Comparison of ENCODE assay signal across 8 cellular contexts in the genomic region with DNA sequence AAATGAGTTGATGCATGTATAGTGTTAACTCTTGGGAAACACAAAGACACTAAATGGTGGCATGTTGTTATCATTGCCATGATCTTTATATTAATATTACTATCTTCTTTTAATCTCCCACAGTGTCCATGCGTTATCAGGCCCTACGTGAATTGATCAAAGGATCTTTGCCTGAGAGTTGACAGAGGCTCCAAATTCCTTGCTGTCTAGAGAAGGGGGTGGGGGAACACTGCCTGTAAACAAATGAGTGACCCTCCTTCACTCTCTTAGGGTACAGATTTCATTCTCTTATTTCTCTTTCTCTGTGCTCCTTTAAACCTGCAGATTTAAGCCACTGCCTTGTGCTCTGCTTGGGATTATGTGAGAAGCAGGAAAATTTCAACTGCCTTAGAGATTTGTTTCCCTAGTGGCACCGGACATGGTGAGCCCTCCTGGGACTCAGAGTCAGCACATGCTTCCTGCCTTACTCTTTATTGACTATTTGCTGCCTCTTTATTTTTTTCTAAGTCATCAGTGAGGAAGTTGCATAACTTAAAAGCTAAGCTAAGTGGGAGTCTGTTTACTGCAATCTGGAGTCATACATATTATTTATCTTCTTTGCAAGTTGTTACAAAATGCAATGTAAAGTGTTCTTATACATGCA.
DNase-seq lines count a peak whose midpoint lies in the region; ATAC-seq and TF ChIP-seq lines count a peak whose summit lies in the region.

No MANE protein-coding gene starts in this region.

- H3K27ac Mint-ChIP-seq in CD4-positive, CD25-positive, alpha-beta regulatory T cell, result peak overlapping the region; percentile 88 to 97 (median 92)
- peak overlapping the region; percentile 79 to 97 (median 95) for H3K27ac Mint-ChIP-seq in naive B cell

- ATAC-seq in CD4-positive, CD25-positive, alpha-beta regulatory T cell (ENCODE audit: low read depth in 2 of 2), result no peak
- ATAC-seq in naive B cell (ENCODE audit: low read depth in 2 of 2) (peak in 1 of 2 donors; percentile 12), HG03175 (IDR thresholded peaks at IDR 0.05; ENCODE audit: unreplicated experiment) (no peak), HG02642 (IDR thresholded peaks at IDR 0.05; ENCODE audit: poor library complexity, unreplicated experiment) (no peak)

- H3K9me3 ChIP-seq in CD4-positive, CD25-positive, alpha-beta regulatory T cell (ENCODE audit: control insufficient read depth in 2 of 2, low read length in 2 of 2), result no peaks in the 10 kb centered on the region
- no peaks in the 10 kb centered on the region for H3K9me3 ChIP-seq in Loucy (ENCODE audit: insufficient read depth, low read depth, low read length)
- H3K9me3 ChIP-seq in breast epithelium, result no peaks in the 10 kb centered on the region
- H3K9me3 ChIP-seq in MG63, result no peaks in the 10 kb centered on the region

- no peaks in the 10 kb centered on the region for H3K9me2 ChIP-seq in Loucy (replicated peaks; ENCODE audit: low read depth, low read length)

- TF ChIP-seq POLR2A in breast epithelium (IDR thresholded peaks at IDR 0.05), result no peak

- intact Hi-C loops in breast epithelium (cut with DNase I; ENCODE audit: low total_unique reads), result no loop called here

- no peaks in the 10 kb centered on the region for H3K27me3 ChIP-seq in CD4-positive, CD25-positive, alpha-beta regulatory T cell (ENCODE audit: control insufficient read depth, insufficient read depth, low read length)
- no peaks in the 10 kb centered on the region for H3K27me3 ChIP-seq in Loucy (ENCODE audit: insufficient read depth, low read length, poor library complexity, severe bottlenecking)
- H3K27me3 ChIP-seq in breast epithelium, result no peaks in the 10 kb centered on the region
- no peaks in the 10 kb centered on the region for H3K27me3 ChIP-seq in MG63

- peaks cover 19% of the 10 kb centered on the region for H3K36me3 Mint-ChIP-seq in CD4-positive, CD25-positive, alpha-beta regulatory T cell
- peaks cover 0 to 8% of the 10 kb centered on the region in 2 donors for H3K36me3 Mint-ChIP-seq in naive B cell

- no peaks in the 10 kb centered on the region; the same call in 1 of the 2 replicates for H3F3A ChIP-seq in Loucy (ENCODE audit: low read depth)

- TF ChIP-seq CTCF in Loucy (conservative IDR thresholded peaks at IDR 0.05; ENCODE audit: low read length) (no peak), breast epithelium (IDR thresholded peaks at IDR 0.05) (no peak)

- peaks cover 26 to 92% (median 71%) of the 10 kb centered on the region in 4 donors for H3K4me1 Mint-ChIP-seq in CD4-positive, CD25-positive, alpha-beta regulatory T cell
- peaks cover 67 to 80% (median 68%) of the 10 kb centered on the region in 3 donors for H3K4me1 Mint-ChIP-seq in naive B cell

- H4K20me1 ChIP-seq in Loucy (ENCODE audit: insufficient read depth, low read length, poor library complexity, severe bottlenecking), result no peaks in the 10 kb centered on the region

- H3K4me3 Mint-ChIP-seq in CD4-positive, CD25-positive, alpha-beta regulatory T cell, result peak overlapping the region; percentile 48 to 90 (median 78)
- H3K4me3 Mint-ChIP-seq in naive B cell, result peak overlapping the region in 7 of 8 donors; percentile 67 to 91 (median 82)

- no peak overlapping the region for H3K9ac ChIP-seq in Loucy (ENCODE audit: low read depth, low read length, poor library complexity, severe bottlenecking)

- H3K36me3 ChIP-seq in CD4-positive, CD25-positive, alpha-beta regulatory T cell (ENCODE audit: control insufficient read depth, insufficient read depth, low read length), result no peaks in the 10 kb centered on the region
- H3K36me3 ChIP-seq in Loucy (ENCODE audit: insufficient read depth, low read length), result no peaks in the 10 kb centered on the region
- H3K36me3 ChIP-seq in breast epithelium, result no peaks in the 10 kb centered on the region
- no peaks in the 10 kb centered on the region for H3K36me3 ChIP-seq in MG63

- no peaks in the 10 kb centered on the region for H3K27me3 Mint-ChIP-seq in CD4-positive, CD25-positive, alpha-beta regulatory T cell
- H3K27me3 Mint-ChIP-seq in naive B cell, result no peaks in the 10 kb centered on the region

- H3K4me3 ChIP-seq in CD4-positive, CD25-positive, alpha-beta regulatory T cell (ENCODE audit: low read depth, low read length), result peak overlapping the region; percentile 27
- H3K4me3 ChIP-seq in Loucy (ENCODE audit: low read length, poor library complexity, severe bottlenecking) (peak overlapping the region; percentile 45), breast epithelium (no peak overlapping the region), MG63 (no peak overlapping the region)

- H2AFZ ChIP-seq in Loucy (ENCODE audit: low read length), result peak overlapping the region; percentile 76

- peak overlapping the region; percentile 75 for H3K4me2 ChIP-seq in Loucy (ENCODE audit: low read depth, low read length, poor library complexity, severe bottlenecking)

- no peaks in the 10 kb centered on the region for H3K9me3 Mint-ChIP-seq in CD4-positive, CD25-positive, alpha-beta regulatory T cell
- peaks cover 0 to 3% (median 0%) of the 10 kb centered on the region in 7 donors for H3K9me3 Mint-ChIP-seq in naive B cell

- peak overlapping the region; percentile 55 for H3K27ac ChIP-seq in CD4-positive, CD25-positive, alpha-beta regulatory T cell (ENCODE audit: insufficient read depth, low read length, poor library complexity, severe bottlenecking)
- peak overlapping the region; percentile 56 to 57 for H3K27ac ChIP-seq in breast epithelium

- H3K79me2 ChIP-seq in Loucy (ENCODE audit: insufficient read depth, low read length), result no peaks in the 10 kb centered on the region

- H3K4me1 ChIP-seq in CD4-positive, CD25-positive, alpha-beta regulatory T cell (ENCODE audit: control insufficient read depth, insufficient read depth, low read length, poor library complexity, severe bottlenecking), result peaks cover 74% of the 10 kb centered on the region
- peaks cover 48% of the 10 kb centered on the region for H3K4me1 ChIP-seq in Loucy (ENCODE audit: insufficient read depth, low read length, poor library complexity, severe bottlenecking)
- H3K4me1 ChIP-seq in breast epithelium, result peaks cover 5 to 18% of the 10 kb centered on the region in 2 donors

- peak in 1 of 3 donors; percentile 41 for DNase-seq in CD4-positive, CD25-positive, alpha-beta regulatory T cell
- DNase-seq in breast epithelium (ENCODE audit: low spot score in 2 of 2) (no peak), naive B cell (no peak), NCI-H1417 (lab: John Stamatoyannopoulos, UW) (no peak), MG63 (no peak)

Comparison
In these comparisons a context has a peak if more than half of its experiments do, and no peak if none do; other contexts are left out.
1. H3K4me3 ChIP-seq: peak in CD4-positive, CD25-positive, alpha-beta regulatory T cell (single experiment) and Loucy (single experiment); none in breast epithelium (0 of 3) and MG63 (single experiment).